In the genomic region with DNA sequence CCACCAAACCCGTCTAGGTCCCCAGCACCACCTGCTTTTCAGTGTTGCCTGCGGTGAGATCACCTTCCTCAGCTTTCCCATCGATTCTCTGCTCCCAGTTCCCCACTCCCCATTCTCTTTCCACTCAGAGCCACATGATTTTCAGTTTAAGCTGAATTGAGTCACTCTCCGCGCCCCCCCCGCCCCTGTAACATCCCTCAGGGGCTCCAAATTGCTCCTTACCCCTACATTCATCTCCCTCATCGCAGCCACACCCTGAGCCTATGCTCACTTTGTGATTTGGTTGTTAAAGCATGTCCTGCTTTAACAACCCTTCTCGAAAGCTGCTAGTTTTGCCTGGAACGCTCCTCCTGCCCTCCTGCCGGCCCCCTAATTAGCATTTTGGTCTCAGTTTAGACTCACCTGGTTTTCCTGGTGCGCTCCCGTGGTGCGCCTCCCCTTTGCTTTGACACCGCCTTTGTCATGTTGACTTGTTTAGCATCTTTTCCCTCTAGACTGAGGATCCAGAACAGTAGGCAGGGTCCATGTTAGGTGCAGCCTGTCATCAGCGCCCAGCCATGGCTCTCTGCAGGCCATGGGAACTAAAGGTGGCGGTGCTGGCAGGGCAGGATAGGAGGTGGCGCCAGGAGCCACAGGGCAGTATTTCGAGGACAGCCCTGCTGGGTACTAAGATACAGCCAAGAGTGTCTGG, we compare ENCODE assay signal across 2 cellular contexts.
A peak's percentile ranks its signal among the peaks of the same experiment; 100 is the strongest.
TF ChIP-seq lines count a peak whose summit lies in the region.

No MANE protein-coding gene starts in this region.

TF ChIP-seq in HCT116, 20 proteins besides CTCF, POLR2A, EP300 and RAD21:
- TF ChIP-seq, protein P1, sequence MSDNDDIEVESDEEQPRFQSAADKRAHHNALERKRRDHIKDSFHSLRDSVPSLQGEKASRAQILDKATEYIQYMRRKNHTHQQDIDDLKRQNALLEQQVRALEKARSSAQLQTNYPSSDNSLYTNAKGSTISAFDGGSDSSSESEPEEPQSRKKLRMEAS (IDR thresholded peaks at IDR 0.05): no peak
- TF ChIP-seq, protein P2, sequence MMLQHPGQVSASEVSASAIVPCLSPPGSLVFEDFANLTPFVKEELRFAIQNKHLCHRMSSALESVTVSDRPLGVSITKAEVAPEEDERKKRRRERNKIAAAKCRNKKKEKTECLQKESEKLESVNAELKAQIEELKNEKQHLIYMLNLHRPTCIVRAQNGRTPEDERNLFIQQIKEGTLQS (IDR thresholded peaks at IDR 0.05): no peak
- TF ChIP-seq, protein P3, sequence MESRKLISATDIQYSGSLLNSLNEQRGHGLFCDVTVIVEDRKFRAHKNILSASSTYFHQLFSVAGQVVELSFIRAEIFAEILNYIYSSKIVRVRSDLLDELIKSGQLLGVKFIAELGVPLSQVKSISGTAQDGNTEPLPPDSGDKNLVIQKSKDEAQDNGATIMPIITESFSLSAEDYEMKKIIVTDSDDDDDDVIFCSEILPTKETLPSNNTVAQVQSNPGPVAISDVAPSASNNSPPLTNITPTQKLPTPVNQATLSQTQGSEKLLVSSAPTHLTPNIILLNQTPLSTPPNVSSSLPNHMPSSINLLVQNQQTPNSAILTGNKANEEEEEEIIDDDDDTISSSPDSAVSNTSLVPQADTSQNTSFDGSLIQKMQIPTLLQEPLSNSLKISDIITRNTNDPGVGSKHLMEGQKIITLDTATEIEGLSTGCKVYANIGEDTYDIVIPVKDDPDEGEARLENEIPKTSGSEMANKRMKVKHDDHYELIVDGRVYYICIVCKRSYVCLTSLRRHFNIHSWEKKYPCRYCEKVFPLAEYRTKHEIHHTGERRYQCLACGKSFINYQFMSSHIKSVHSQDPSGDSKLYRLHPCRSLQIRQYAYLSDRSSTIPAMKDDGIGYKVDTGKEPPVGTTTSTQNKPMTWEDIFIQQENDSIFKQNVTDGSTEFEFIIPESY (IDR thresholded peaks at IDR 0.05; ENCODE audit: extremely low read depth, insufficient replicate concordance, low read length): no peak
- no peak for TF ChIP-seq TCF7L2 (IDR thresholded peaks at IDR 0.05; ENCODE audit: borderline replicate concordance, extremely low read depth, insufficient read depth, insufficient read length)
- no peak for TF ChIP-seq CEBPB (IDR thresholded peaks at IDR 0.05; ENCODE audit: low read depth)
- TF ChIP-seq EZH2 (IDR thresholded peaks at IDR 0.05): no peak
- TF ChIP-seq EGR1 (IDR thresholded peaks at IDR 0.05; ENCODE audit: low read depth): no peak
- TF ChIP-seq POLR2AphosphoS5 (IDR thresholded peaks at IDR 0.05; ENCODE audit: low read depth, low read length): no peak
- TF ChIP-seq ELF1 (IDR thresholded peaks at IDR 0.05; ENCODE audit: borderline replicate concordance, low read depth): no peak
- TF ChIP-seq JUND (IDR thresholded peaks at IDR 0.05): no peak
- TF ChIP-seq YY1 (IDR thresholded peaks at IDR 0.05; ENCODE audit: extremely low read depth, insufficient replicate concordance, low read depth, low read length): no peak
- no peak for TF ChIP-seq ZFX (IDR thresholded peaks at IDR 0.05)
- TF ChIP-seq, protein P4, sequence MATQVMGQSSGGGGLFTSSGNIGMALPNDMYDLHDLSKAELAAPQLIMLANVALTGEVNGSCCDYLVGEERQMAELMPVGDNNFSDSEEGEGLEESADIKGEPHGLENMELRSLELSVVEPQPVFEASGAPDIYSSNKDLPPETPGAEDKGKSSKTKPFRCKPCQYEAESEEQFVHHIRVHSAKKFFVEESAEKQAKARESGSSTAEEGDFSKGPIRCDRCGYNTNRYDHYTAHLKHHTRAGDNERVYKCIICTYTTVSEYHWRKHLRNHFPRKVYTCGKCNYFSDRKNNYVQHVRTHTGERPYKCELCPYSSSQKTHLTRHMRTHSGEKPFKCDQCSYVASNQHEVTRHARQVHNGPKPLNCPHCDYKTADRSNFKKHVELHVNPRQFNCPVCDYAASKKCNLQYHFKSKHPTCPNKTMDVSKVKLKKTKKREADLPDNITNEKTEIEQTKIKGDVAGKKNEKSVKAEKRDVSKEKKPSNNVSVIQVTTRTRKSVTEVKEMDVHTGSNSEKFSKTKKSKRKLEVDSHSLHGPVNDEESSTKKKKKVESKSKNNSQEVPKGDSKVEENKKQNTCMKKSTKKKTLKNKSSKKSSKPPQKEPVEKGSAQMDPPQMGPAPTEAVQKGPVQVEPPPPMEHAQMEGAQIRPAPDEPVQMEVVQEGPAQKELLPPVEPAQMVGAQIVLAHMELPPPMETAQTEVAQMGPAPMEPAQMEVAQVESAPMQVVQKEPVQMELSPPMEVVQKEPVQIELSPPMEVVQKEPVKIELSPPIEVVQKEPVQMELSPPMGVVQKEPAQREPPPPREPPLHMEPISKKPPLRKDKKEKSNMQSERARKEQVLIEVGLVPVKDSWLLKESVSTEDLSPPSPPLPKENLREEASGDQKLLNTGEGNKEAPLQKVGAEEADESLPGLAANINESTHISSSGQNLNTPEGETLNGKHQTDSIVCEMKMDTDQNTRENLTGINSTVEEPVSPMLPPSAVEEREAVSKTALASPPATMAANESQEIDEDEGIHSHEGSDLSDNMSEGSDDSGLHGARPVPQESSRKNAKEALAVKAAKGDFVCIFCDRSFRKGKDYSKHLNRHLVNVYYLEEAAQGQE (IDR thresholded peaks at IDR 0.05; ENCODE audit: low read depth): no peak
TF ChIP-seq in HCT116: peak in this region for 0.

TF ChIP-seq in GM12878, 131 proteins besides CTCF, POLR2A, EP300 and RAD21:
- TF ChIP-seq, protein P5, sequence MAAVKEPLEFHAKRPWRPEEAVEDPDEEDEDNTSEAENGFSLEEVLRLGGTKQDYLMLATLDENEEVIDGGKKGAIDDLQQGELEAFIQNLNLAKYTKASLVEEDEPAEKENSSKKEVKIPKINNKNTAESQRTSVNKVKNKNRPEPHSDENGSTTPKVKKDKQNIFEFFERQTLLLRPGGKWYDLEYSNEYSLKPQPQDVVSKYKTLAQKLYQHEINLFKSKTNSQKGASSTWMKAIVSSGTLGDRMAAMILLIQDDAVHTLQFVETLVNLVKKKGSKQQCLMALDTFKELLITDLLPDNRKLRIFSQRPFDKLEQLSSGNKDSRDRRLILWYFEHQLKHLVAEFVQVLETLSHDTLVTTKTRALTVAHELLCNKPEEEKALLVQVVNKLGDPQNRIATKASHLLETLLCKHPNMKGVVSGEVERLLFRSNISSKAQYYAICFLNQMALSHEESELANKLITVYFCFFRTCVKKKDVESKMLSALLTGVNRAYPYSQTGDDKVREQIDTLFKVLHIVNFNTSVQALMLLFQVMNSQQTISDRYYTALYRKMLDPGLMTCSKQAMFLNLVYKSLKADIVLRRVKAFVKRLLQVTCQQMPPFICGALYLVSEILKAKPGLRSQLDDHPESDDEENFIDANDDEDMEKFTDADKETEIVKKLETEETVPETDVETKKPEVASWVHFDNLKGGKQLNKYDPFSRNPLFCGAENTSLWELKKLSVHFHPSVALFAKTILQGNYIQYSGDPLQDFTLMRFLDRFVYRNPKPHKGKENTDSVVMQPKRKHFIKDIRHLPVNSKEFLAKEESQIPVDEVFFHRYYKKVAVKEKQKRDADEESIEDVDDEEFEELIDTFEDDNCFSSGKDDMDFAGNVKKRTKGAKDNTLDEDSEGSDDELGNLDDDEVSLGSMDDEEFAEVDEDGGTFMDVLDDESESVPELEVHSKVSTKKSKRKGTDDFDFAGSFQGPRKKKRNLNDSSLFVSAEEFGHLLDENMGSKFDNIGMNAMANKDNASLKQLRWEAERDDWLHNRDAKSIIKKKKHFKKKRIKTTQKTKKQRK (IDR thresholded peaks at IDR 0.05; ENCODE audit: low read depth, low read length): no peak
- TF ChIP-seq NR2F1 (conservative IDR thresholded peaks at IDR 0.05) (0 out of 2 replicates have a peak, but pooled peaks have one; percentile 4), PML (IDR thresholded peaks at IDR 0.05; ENCODE audit: low read length) (no peak), KAT2A (conservative IDR thresholded peaks at IDR 0.05; ENCODE audit: control insufficient read depth, low read depth, low read length) (no peak), CBFB (IDR thresholded peaks at IDR 0.05; ENCODE audit: low read depth) (no peak)
- TF ChIP-seq, protein P6, sequence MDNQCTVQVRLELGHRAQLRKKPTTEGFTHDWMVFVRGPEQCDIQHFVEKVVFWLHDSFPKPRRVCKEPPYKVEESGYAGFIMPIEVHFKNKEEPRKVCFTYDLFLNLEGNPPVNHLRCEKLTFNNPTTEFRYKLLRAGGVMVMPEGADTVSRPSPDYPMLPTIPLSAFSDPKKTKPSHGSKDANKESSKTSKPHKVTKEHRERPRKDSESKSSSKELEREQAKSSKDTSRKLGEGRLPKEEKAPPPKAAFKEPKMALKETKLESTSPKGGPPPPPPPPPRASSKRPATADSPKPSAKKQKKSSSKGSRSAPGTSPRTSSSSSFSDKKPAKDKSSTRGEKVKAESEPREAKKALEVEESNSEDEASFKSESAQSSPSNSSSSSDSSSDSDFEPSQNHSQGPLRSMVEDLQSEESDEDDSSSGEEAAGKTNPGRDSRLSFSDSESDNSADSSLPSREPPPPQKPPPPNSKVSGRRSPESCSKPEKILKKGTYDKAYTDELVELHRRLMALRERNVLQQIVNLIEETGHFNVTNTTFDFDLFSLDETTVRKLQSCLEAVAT (IDR thresholded peaks at IDR 0.05): peak; percentile 92
- TF ChIP-seq, protein P7, sequence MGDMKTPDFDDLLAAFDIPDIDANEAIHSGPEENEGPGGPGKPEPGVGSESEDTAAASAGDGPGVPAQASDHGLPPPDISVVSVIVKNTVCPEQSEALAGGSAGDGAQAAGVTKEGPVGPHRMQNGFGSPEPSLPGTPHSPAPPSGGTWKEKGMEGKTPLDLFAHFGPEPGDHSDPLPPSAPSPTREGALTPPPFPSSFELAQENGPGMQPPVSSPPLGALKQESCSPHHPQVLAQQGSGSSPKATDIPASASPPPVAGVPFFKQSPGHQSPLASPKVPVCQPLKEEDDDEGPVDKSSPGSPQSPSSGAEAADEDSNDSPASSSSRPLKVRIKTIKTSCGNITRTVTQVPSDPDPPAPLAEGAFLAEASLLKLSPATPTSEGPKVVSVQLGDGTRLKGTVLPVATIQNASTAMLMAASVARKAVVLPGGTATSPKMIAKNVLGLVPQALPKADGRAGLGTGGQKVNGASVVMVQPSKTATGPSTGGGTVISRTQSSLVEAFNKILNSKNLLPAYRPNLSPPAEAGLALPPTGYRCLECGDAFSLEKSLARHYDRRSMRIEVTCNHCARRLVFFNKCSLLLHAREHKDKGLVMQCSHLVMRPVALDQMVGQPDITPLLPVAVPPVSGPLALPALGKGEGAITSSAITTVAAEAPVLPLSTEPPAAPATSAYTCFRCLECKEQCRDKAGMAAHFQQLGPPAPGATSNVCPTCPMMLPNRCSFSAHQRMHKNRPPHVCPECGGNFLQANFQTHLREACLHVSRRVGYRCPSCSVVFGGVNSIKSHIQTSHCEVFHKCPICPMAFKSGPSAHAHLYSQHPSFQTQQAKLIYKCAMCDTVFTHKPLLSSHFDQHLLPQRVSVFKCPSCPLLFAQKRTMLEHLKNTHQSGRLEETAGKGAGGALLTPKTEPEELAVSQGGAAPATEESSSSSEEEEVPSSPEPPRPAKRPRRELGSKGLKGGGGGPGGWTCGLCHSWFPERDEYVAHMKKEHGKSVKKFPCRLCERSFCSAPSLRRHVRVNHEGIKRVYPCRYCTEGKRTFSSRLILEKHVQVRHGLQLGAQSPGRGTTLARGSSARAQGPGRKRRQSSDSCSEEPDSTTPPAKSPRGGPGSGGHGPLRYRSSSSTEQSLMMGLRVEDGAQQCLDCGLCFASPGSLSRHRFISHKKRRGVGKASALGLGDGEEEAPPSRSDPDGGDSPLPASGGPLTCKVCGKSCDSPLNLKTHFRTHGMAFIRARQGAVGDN (IDR thresholded peaks at IDR 0.05): 0 out of 2 replicates have a peak, but pooled peaks have one; percentile 13
